ENCODE assay signal across 8 cellular contexts in the genomic region with DNA sequence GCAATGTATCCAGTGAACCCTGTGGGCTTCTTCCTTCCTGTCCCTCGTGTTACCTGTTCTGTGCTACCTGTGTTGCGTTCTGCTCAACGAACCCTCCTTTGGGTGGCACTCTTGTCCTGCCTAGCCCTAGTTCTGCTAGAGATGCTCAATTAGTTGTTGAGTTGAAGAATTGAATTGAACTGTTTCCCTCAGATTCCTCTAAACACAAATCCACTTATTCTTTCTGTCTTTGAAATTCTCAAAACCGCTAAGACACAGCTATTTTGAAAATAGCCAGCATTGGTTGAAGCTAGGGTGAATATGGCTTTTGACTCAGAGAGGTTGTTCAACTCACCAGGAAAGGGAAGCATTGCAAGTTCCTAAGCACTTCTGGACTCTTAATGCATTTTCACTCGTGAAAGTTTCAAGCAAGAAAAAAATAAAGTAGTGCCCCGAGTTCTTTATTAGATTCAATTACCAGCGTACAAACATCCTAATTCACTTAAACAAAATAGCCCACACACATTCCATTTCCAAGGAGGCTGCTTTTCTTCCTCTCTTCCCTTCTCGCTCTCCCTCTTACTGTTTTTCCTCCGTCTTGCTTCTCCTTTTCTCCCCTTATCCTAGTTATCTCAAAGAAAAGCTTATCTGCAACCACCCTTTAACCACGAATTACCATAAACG. TPM values are rescaled to one million over a fixed set of nuclear protein-coding genes. Genes with fewer than 3 reads are reported as not detected.
DNase-seq lines count a peak whose midpoint lies in the region; ATAC-seq and TF ChIP-seq lines count a peak whose summit lies in the region.

No MANE protein-coding gene starts in this region.

- TF ChIP-seq CTCF in GM06990 (IDR thresholded peaks at IDR 0.05; ENCODE audit: insufficient read depth, low read length, poor library complexity, severe bottlenecking) = peak; percentile 58

- no peak for DNase-seq in GM06990 (ENCODE audit: extremely low read depth, insufficient read length)
- DNase-seq in SW480 (ENCODE audit: low spot score) = peak; percentile 79
- peak; percentile 1 for DNase-seq in effector CD8-positive, alpha-beta T cell (lab: John Stamatoyannopoulos, UW)
- peak; percentile 10 for DNase-seq in myocyte (ENCODE audit: low read depth)
- no peak for DNase-seq in NCI-H1694 treated with DMSO at 0.1 percent for 48 hours (lab: John Stamatoyannopoulos, UW)
- DNase-seq in NCI-H1930 (lab: John Stamatoyannopoulos, UW) = no peak
- no peak for DNase-seq in OCI-M2 (lab: John Stamatoyannopoulos, UW; ENCODE audit: unreplicated experiment)

- no peaks in the 10 kb centered on the region for H3K36me3 ChIP-seq in GM06990 (ENCODE audit: control insufficient read depth, insufficient read depth, low read length)

- H3K4me3 ChIP-seq in GM06990 (replicated peaks; ENCODE audit: low read depth, low read length) = peak overlapping the region; percentile 69

- no peaks in the 10 kb centered on the region for H3K27me3 ChIP-seq in GM06990 (replicated peaks; ENCODE audit: control insufficient read depth, insufficient read depth, low read length)

- ATAC-seq in HG02623 (IDR thresholded peaks at IDR 0.05; ENCODE audit: unreplicated experiment) = peak; percentile 32

RNA-seq across cellular contexts. Expression of gene ITGA1, which starts 0.6 kb away (rescaled TPM):
- total RNA-seq in myocyte = 7.6 and 9.7 TPM in 2 replicates
- 6.8 TPM for polyA plus RNA-seq in myocyte (2012)

RNA-seq across cellular contexts. Expression of gene PELO, which starts 0.6 kb away (rescaled TPM):
- total RNA-seq in myocyte = 16.0 and 18.3 TPM in 2 replicates
- polyA plus RNA-seq in myocyte (2012) = 22.7 TPM

Comparison
In these comparisons a context has a peak if more than half of its experiments do, and no peak if none do; other contexts are left out.
1. DNase-seq: peak in SW480 (single experiment), effector CD8-positive, alpha-beta T cell (single experiment) and myocyte (single experiment); none in GM06990 (single experiment), NCI-H1694 treated with DMSO at 0.1 percent for 48 hours (single experiment), NCI-H1930 (0 of 2) and OCI-M2 (single experiment).